Comparison of ENCODE assay signal across 18 cellular contexts in the genomic region with DNA sequence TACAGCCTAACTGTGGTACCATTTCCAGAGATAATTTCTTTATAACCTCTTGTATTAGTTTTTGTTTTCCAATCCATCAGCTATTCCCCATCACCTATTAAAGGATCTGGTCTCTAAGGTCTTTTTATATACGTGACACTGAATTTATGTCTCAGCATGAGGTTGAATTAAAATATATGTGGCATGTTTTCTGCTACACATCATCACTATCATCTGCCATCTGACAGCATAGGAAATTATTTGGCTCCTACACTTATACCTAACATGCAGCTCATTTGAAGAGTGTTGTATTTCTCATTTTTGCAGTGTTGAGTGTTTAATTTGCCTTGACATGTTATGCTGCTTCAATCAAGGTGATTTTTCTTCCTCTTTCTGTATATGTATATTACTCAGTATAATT.
A peak's percentile ranks its signal among the peaks of the same experiment; 100 is the strongest.
DNase-seq lines count a peak whose midpoint lies in the region; ATAC-seq and TF ChIP-seq lines count a peak whose summit lies in the region.
"Had no signal": no experiment of that assay in that cellular context is flagged by ENCODE, and none has a peak within 500 bp of the region (broad histone marks: within the 10 kb centered on the region; RNA-seq: fewer than 3 reads in every experiment).

No MANE protein-coding gene starts in this region.

- no peaks in the 10 kb centered on the region for H3K9me3 ChIP-seq in neural progenitor cell (ENCODE audit: low read depth)
- H3K9me3 ChIP-seq: BE2C, BLaER1, Caco-2 had no signal

- H3K9ac ChIP-seq in neural progenitor cell: no peak overlapping the region
- H3K9ac ChIP-seq: BLaER1 had no signal

- peak overlapping the region; percentile 69 for H3K4me2 ChIP-seq in neural progenitor cell
- H3K4me2 ChIP-seq: BLaER1 had no signal

- H3K4me3 ChIP-seq in neural progenitor cell: no peak overlapping the region
- H3K4me3 ChIP-seq: BLaER1 had no signal

- H3K36me3 Mint-ChIP-seq in nephron progenitor cell (ENCODE audit: low read depth): peaks cover 62% of the 10 kb centered on the region
- peaks cover 48% of the 10 kb centered on the region for H3K36me3 Mint-ChIP-seq in neural progenitor cell
- H3K36me3 Mint-ChIP-seq: CD14-positive monocyte; CD4-positive, alpha-beta memory T cell; CD4-positive, CD25-positive, alpha-beta regulatory T cell had no signal

- peaks cover 51% of the 10 kb centered on the region for H3K4me1 Mint-ChIP-seq in nephron progenitor cell
- peaks cover 28% of the 10 kb centered on the region for H3K4me1 Mint-ChIP-seq in neural progenitor cell
- H3K4me1 Mint-ChIP-seq: CD4-positive, CD25-positive, alpha-beta regulatory T cell had no signal

- peaks cover 100% of the 10 kb centered on the region for H3K79me2 ChIP-seq in neural progenitor cell (ENCODE audit: low read depth)

- no peak for ATAC-seq in GM19463 (IDR thresholded peaks at IDR 0.05; ENCODE audit: unreplicated experiment)

- peaks cover 11% of the 10 kb centered on the region for H3K36me3 ChIP-seq in neural progenitor cell
- H3K36me3 ChIP-seq: BE2C, BLaER1 had no signal

- peaks cover 43% of the 10 kb centered on the region for H3K4me1 ChIP-seq in neural progenitor cell
- H3K4me1 ChIP-seq: Caco-2 had no signal

- H3K27ac ChIP-seq in neural progenitor cell: no peak overlapping the region
- H3K27ac ChIP-seq: BLaER1 had no signal

- TF ChIP-seq CTCF in nephron progenitor cell (IDR thresholded peaks at IDR 0.05): no peak
- TF ChIP-seq CTCF in neural progenitor cell (IDR thresholded peaks at IDR 0.05): no peak

- DNase-seq in KBM-7: peak; percentile 25
- DNase-seq in nephron progenitor cell: no peak
- DNase-seq in neural progenitor cell (ENCODE audit: low spot score): no peak
- DNase-seq in NCI-H446 treated with DMSO at 0.1 percent for 48 hours (lab: John Stamatoyannopoulos, UW): no peak
- no peak for DNase-seq in MV-4-11 (lab: John Stamatoyannopoulos, UW)
- DNase-seq: 8988T; ACHN; BE2C; C1 segment of cervical spinal cord; Caco-2; Calu3; CD4-positive, alpha-beta memory T cell; CD4-positive, CD25-positive, alpha-beta regulatory T cell; DMS79 treated with DMSO at 0.1 percent for 48 hours; GF-D8 had no signal

- H3K27me3 ChIP-seq in neural progenitor cell: no peaks in the 10 kb centered on the region
- H3K27me3 ChIP-seq: BE2C, BLaER1 had no signal

- H3K27ac Mint-ChIP-seq in nephron progenitor cell (peak overlapping the region; percentile 26), neural progenitor cell (no peak overlapping the region)
- H3K27ac Mint-ChIP-seq: CD14-positive monocyte; CD4-positive, alpha-beta memory T cell; CD4-positive, CD25-positive, alpha-beta regulatory T cell had no signal

- no peak overlapping the region for H2AFZ ChIP-seq in neural progenitor cell (replicated peaks)

- H3K27me3 Mint-ChIP-seq in nephron progenitor cell (ENCODE audit: low read depth, poor library complexity) (no peaks in the 10 kb centered on the region), neural progenitor cell (ENCODE audit: insufficient read depth, low read depth) (no peaks in the 10 kb centered on the region)

- H3K4me3 Mint-ChIP-seq in nephron progenitor cell (no peak overlapping the region), neural progenitor cell (no peak overlapping the region)
- H3K4me3 Mint-ChIP-seq: CD14-positive monocyte; CD4-positive, alpha-beta memory T cell; CD4-positive, CD25-positive, alpha-beta regulatory T cell had no signal

- in situ Hi-C loops in KBM-7 (cut with MboI; ENCODE audit: low pct_unique_long_range_greater_than_20kb, low sequenced_read_pairs): no loop called here

- H3F3A ChIP-seq in neural progenitor cell (ENCODE audit: low read depth): peaks cover 16% of the 10 kb centered on the region

- H3K9me3 Mint-ChIP-seq in nephron progenitor cell: peaks cover 19% of the 10 kb centered on the region
- peaks cover 25% of the 10 kb centered on the region for H3K9me3 Mint-ChIP-seq in neural progenitor cell

- H4K20me1 ChIP-seq in neural progenitor cell (ENCODE audit: low read depth): peaks cover 5% of the 10 kb centered on the region
- H4K20me1 ChIP-seq: BLaER1 had no signal
